Comparison of ENCODE assay signal across 1 cellular context in the genomic region with DNA sequence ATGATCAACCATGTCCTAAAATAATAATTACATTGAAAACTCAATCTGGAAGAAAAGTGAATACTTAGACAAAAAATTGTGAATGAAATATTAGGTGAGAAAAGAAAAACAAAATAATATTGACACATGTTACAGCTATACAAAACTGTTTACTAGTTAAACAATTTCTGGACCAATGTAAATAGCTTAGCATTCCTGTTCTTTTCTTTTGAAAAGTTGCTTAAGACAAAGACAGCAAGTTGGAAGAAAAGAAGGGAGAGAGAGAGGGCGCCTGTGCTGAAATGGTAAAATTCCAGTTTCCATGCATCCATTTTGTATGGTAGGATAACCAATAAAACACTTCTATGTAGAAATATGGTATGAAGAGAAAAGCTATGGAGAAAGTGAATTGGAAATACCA.
A peak's percentile ranks its signal among the peaks of the same experiment; 100 is the strongest.
TF ChIP-seq lines count a peak whose summit lies in the region.

No MANE protein-coding gene starts in this region.

TF ChIP-seq in HepG2, 621 proteins besides CTCF, POLR2A, EP300 and RAD21 (continued from another document and continues in another):
- TF ChIP-seq SOX6 (IDR thresholded peaks at IDR 0.05), result no peak
- TF ChIP-seq SOX6 (CRISPR knock-in tag; IDR thresholded peaks at IDR 0.05), result peak; percentile 52; the same call in 1 of the 2 replicates
- no peak for TF ChIP-seq FOXK2 (IDR thresholded peaks at IDR 0.05)
- TF ChIP-seq KLF9 (CRISPR knock-in tag; IDR thresholded peaks at IDR 0.05; ENCODE audit: low read depth), result no peak
- TF ChIP-seq TOPORS (CRISPR knock-in tag; IDR thresholded peaks at IDR 0.05), result no peak
- no peak for TF ChIP-seq ZNF563 (CRISPR knock-in tag; IDR thresholded peaks at IDR 0.05)
- TF ChIP-seq ZNF441 (CRISPR knock-in tag; IDR thresholded peaks at IDR 0.05; ENCODE audit: borderline replicate concordance), result no peak
- no peak for TF ChIP-seq FOXC1 (CRISPR knock-in tag; IDR thresholded peaks at IDR 0.05; ENCODE audit: borderline replicate concordance)
- no peak for TF ChIP-seq ZNF883 (CRISPR knock-in tag; IDR thresholded peaks at IDR 0.05; ENCODE audit: not compliant biosample characterization)
- no peak for TF ChIP-seq ZKSCAN8 (CRISPR knock-in tag; IDR thresholded peaks at IDR 0.05; ENCODE audit: borderline replicate concordance)
- no peak for TF ChIP-seq RXRA (CRISPR knock-in tag; IDR thresholded peaks at IDR 0.05)
- no peak for TF ChIP-seq ELF3 (CRISPR knock-in tag; IDR thresholded peaks at IDR 0.05)
- TF ChIP-seq NFIC (IDR thresholded peaks at IDR 0.05; ENCODE audit: low read length), result peak; percentile 54; the same call in 1 of the 2 replicates
- TF ChIP-seq ZNF430 (CRISPR knock-in tag; IDR thresholded peaks at IDR 0.05), result no peak
- TF ChIP-seq, protein P1, sequence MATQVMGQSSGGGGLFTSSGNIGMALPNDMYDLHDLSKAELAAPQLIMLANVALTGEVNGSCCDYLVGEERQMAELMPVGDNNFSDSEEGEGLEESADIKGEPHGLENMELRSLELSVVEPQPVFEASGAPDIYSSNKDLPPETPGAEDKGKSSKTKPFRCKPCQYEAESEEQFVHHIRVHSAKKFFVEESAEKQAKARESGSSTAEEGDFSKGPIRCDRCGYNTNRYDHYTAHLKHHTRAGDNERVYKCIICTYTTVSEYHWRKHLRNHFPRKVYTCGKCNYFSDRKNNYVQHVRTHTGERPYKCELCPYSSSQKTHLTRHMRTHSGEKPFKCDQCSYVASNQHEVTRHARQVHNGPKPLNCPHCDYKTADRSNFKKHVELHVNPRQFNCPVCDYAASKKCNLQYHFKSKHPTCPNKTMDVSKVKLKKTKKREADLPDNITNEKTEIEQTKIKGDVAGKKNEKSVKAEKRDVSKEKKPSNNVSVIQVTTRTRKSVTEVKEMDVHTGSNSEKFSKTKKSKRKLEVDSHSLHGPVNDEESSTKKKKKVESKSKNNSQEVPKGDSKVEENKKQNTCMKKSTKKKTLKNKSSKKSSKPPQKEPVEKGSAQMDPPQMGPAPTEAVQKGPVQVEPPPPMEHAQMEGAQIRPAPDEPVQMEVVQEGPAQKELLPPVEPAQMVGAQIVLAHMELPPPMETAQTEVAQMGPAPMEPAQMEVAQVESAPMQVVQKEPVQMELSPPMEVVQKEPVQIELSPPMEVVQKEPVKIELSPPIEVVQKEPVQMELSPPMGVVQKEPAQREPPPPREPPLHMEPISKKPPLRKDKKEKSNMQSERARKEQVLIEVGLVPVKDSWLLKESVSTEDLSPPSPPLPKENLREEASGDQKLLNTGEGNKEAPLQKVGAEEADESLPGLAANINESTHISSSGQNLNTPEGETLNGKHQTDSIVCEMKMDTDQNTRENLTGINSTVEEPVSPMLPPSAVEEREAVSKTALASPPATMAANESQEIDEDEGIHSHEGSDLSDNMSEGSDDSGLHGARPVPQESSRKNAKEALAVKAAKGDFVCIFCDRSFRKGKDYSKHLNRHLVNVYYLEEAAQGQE (IDR thresholded peaks at IDR 0.05; ENCODE audit: borderline replicate concordance in 1 of 2, low read depth in 1 of 2, low read length in 2 of 2), result no peak
- TF ChIP-seq, protein P2, sequence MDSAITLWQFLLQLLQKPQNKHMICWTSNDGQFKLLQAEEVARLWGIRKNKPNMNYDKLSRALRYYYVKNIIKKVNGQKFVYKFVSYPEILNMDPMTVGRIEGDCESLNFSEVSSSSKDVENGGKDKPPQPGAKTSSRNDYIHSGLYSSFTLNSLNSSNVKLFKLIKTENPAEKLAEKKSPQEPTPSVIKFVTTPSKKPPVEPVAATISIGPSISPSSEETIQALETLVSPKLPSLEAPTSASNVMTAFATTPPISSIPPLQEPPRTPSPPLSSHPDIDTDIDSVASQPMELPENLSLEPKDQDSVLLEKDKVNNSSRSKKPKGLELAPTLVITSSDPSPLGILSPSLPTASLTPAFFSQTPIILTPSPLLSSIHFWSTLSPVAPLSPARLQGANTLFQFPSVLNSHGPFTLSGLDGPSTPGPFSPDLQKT (CRISPR knock-in tag; IDR thresholded peaks at IDR 0.05; ENCODE audit: borderline replicate concordance), result no peak
- TF ChIP-seq KLF15 (CRISPR knock-in tag; IDR thresholded peaks at IDR 0.05; ENCODE audit: borderline replicate concordance), result no peak
- TF ChIP-seq, protein P3, sequence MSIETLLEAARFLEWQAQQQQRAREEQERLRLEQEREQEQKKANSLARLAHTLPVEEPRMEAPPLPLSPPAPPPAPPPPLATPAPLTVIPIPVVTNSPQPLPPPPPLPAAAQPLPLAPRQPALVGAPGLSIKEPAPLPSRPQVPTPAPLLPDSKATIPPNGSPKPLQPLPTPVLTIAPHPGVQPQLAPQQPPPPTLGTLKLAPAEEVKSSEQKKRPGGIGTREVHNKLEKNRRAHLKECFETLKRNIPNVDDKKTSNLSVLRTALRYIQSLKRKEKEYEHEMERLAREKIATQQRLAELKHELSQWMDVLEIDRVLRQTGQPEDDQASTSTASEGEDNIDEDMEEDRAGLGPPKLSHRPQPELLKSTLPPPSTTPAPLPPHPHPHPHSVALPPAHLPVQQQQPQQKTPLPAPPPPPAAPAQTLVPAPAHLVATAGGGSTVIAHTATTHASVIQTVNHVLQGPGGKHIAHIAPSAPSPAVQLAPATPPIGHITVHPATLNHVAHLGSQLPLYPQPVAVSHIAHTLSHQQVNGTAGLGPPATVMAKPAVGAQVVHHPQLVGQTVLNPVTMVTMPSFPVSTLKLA (IDR thresholded peaks at IDR 0.05), result no peak
- TF ChIP-seq GZF1 (CRISPR knock-in tag; IDR thresholded peaks at IDR 0.05), result no peak
- no peak for TF ChIP-seq SOX13 (IDR thresholded peaks at IDR 0.05)
- peak in 1 of 2 experiments; percentile 72; a peak in 2 of 4 replicates for TF ChIP-seq SOX13 (CRISPR knock-in tag; conservative IDR thresholded peaks at IDR 0.05 in 1 of 2, IDR thresholded peaks at IDR 0.05 in 1 of 2)
- TF ChIP-seq PHF8 (CRISPR knock-in tag; IDR thresholded peaks at IDR 0.05), result no peak
- no peak for TF ChIP-seq MEF2D (CRISPR knock-in tag; IDR thresholded peaks at IDR 0.05)
- TF ChIP-seq HNRNPH1 (optimal IDR thresholded peaks at IDR 0.05; ENCODE audit: low read depth, low read length), result no peak
- 0 out of 2 replicates have a peak, but pooled peaks have one; percentile 14 for TF ChIP-seq SAP130 (CRISPR knock-in tag; IDR thresholded peaks at IDR 0.05; ENCODE audit: low read depth)
- no peak for TF ChIP-seq MED1 (CRISPR knock-in tag; IDR thresholded peaks at IDR 0.05)
- TF ChIP-seq, protein P4, sequence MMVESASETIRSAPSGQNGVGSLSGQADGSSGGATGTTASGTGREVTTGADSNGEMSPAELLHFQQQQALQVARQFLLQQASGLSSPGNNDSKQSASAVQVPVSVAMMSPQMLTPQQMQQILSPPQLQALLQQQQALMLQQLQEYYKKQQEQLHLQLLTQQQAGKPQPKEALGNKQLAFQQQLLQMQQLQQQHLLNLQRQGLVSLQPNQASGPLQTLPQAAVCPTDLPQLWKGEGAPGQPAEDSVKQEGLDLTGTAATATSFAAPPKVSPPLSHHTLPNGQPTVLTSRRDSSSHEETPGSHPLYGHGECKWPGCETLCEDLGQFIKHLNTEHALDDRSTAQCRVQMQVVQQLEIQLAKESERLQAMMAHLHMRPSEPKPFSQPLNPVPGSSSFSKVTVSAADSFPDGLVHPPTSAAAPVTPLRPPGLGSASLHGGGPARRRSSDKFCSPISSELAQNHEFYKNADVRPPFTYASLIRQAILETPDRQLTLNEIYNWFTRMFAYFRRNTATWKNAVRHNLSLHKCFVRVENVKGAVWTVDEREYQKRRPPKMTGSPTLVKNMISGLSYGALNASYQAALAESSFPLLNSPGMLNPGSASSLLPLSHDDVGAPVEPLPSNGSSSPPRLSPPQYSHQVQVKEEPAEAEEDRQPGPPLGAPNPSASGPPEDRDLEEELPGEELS (CRISPR knock-in tag; IDR thresholded peaks at IDR 0.05), result peak; percentile 71
- TF ChIP-seq ZNF589 (CRISPR knock-in tag; conservative IDR thresholded peaks at IDR 0.05), result no peak
- TF ChIP-seq, protein P5, sequence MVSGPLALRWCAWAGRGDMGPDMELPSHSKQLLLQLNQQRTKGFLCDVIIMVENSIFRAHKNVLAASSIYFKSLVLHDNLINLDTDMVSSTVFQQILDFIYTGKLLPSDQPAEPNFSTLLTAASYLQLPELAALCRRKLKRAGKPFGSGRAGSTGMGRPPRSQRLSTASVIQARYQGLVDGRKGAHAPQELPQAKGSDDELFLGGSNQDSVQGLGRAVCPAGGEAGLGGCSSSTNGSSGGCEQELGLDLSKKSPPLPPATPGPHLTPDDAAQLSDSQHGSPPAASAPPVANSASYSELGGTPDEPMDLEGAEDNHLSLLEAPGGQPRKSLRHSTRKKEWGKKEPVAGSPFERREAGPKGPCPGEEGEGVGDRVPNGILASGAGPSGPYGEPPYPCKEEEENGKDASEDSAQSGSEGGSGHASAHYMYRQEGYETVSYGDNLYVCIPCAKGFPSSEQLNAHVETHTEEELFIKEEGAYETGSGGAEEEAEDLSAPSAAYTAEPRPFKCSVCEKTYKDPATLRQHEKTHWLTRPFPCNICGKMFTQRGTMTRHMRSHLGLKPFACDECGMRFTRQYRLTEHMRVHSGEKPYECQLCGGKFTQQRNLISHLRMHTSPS (CRISPR knock-in tag; IDR thresholded peaks at IDR 0.05; ENCODE audit: low read depth), result no peak
- TF ChIP-seq, protein P6, sequence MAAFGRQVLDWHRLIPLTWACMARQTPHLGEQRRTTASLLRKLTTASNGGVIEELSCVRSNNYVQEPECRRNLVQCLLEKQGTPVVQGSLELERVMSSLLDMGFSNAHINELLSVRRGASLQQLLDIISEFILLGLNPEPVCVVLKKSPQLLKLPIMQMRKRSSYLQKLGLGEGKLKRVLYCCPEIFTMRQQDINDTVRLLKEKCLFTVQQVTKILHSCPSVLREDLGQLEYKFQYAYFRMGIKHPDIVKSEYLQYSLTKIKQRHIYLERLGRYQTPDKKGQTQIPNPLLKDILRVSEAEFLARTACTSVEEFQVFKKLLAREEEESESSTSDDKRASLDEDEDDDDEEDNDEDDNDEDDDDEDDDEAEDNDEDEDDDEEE (CRISPR knock-in tag; IDR thresholded peaks at IDR 0.05), result no peak
- TF ChIP-seq, protein P7, sequence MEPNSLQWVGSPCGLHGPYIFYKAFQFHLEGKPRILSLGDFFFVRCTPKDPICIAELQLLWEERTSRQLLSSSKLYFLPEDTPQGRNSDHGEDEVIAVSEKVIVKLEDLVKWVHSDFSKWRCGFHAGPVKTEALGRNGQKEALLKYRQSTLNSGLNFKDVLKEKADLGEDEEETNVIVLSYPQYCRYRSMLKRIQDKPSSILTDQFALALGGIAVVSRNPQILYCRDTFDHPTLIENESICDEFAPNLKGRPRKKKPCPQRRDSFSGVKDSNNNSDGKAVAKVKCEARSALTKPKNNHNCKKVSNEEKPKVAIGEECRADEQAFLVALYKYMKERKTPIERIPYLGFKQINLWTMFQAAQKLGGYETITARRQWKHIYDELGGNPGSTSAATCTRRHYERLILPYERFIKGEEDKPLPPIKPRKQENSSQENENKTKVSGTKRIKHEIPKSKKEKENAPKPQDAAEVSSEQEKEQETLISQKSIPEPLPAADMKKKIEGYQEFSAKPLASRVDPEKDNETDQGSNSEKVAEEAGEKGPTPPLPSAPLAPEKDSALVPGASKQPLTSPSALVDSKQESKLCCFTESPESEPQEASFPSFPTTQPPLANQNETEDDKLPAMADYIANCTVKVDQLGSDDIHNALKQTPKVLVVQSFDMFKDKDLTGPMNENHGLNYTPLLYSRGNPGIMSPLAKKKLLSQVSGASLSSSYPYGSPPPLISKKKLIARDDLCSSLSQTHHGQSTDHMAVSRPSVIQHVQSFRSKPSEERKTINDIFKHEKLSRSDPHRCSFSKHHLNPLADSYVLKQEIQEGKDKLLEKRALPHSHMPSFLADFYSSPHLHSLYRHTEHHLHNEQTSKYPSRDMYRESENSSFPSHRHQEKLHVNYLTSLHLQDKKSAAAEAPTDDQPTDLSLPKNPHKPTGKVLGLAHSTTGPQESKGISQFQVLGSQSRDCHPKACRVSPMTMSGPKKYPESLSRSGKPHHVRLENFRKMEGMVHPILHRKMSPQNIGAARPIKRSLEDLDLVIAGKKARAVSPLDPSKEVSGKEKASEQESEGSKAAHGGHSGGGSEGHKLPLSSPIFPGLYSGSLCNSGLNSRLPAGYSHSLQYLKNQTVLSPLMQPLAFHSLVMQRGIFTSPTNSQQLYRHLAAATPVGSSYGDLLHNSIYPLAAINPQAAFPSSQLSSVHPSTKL (CRISPR knock-in tag; IDR thresholded peaks at IDR 0.05), result peak; percentile 79
- TF ChIP-seq ZFX (CRISPR knock-in tag; IDR thresholded peaks at IDR 0.05; ENCODE audit: low read depth), result no peak
- TF ChIP-seq, protein P8, sequence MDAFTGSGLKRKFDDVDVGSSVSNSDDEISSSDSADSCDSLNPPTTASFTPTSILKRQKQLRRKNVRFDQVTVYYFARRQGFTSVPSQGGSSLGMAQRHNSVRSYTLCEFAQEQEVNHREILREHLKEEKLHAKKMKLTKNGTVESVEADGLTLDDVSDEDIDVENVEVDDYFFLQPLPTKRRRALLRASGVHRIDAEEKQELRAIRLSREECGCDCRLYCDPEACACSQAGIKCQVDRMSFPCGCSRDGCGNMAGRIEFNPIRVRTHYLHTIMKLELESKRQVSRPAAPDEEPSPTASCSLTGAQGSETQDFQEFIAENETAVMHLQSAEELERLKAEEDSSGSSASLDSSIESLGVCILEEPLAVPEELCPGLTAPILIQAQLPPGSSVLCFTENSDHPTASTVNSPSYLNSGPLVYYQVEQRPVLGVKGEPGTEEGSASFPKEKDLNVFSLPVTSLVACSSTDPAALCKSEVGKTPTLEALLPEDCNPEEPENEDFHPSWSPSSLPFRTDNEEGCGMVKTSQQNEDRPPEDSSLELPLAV (CRISPR knock-in tag; conservative IDR thresholded peaks at IDR 0.05; ENCODE audit: low read depth), result no peak
- TF ChIP-seq MIER3 (CRISPR knock-in tag; IDR thresholded peaks at IDR 0.05; ENCODE audit: borderline replicate concordance), result no peak
- TF ChIP-seq PAWR (CRISPR knock-in tag; IDR thresholded peaks at IDR 0.05; ENCODE audit: borderline replicate concordance), result no peak
- TF ChIP-seq SOX5 (CRISPR knock-in tag; IDR thresholded peaks at IDR 0.05; ENCODE audit: borderline replicate concordance), result peak; percentile 65; the same call in 1 of the 2 replicates
- TF ChIP-seq, protein P9, sequence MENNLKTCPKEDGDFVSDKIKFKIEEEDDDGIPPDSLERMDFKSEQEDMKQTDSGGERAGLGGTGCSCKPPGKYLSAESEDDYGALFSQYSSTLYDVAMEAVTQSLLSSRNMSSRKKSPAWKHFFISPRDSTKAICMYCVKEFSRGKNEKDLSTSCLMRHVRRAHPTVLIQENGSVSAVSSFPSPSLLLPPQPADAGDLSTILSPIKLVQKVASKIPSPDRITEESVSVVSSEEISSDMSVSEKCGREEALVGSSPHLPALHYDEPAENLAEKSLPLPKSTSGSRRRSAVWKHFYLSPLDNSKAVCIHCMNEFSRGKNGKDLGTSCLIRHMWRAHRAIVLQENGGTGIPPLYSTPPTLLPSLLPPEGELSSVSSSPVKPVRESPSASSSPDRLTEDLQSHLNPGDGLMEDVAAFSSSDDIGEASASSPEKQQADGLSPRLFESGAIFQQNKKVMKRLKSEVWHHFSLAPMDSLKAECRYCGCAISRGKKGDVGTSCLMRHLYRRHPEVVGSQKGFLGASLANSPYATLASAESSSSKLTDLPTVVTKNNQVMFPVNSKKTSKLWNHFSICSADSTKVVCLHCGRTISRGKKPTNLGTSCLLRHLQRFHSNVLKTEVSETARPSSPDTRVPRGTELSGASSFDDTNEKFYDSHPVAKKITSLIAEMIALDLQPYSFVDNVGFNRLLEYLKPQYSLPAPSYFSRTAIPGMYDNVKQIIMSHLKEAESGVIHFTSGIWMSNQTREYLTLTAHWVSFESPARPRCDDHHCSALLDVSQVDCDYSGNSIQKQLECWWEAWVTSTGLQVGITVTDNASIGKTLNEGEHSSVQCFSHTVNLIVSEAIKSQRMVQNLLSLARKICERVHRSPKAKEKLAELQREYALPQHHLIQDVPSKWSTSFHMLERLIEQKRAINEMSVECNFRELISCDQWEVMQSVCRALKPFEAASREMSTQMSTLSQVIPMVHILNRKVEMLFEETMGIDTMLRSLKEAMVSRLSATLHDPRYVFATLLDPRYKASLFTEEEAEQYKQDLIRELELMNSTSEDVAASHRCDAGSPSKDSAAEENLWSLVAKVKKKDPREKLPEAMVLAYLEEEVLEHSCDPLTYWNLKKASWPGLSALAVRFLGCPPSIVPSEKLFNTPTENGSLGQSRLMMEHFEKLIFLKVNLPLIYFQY (CRISPR knock-in tag; IDR thresholded peaks at IDR 0.05; ENCODE audit: borderline replicate concordance), result no peak
- no peak for TF ChIP-seq HNRNPK (IDR thresholded peaks at IDR 0.05; ENCODE audit: low read depth, low read length, poor library complexity, severe bottlenecking)
